In the genomic region with DNA sequence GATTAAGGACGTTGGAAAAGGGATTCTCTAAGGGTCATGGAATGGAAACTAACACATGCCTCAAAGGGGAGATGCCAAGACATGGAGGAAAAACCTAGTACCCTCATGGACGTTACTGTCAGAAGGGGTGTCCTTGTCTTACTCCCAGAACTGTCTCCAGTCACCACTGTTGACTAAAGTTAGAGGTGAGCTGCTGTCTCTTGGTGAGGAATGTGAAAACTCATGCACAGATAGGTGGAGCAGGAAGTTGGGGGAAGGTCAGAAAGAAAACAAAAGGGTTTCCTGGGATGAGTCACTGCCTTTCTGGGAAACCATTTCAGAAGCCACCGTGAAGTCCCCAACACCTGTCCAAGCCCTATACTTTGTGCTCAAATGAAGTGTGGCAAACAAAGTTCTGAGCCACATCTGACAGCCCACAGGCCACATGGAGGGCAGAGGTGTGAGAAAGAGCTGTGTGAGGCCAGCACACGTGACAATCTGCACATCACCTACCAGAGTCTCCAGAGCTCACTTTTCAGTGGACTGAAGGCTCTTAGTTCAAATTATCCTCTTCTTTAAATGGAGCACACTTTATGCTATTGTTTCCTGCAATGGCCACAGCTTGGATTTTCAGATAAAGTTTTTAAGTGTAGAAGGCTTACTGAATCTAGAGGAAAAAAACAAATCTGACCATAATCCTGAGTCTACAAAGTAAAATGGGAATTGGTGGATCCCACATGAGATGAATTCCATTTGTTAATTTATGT, we compare ENCODE assay signal across 1 cellular context.
A peak's percentile ranks its signal among the peaks of the same experiment; 100 is the strongest.
TF ChIP-seq lines count a peak whose summit lies in the region.

No MANE protein-coding gene starts in this region.

TF ChIP-seq in K562, 482 proteins besides CTCF, POLR2A, EP300 and RAD21 (continued from another document and continues in another):
- TF ChIP-seq, protein P1, sequence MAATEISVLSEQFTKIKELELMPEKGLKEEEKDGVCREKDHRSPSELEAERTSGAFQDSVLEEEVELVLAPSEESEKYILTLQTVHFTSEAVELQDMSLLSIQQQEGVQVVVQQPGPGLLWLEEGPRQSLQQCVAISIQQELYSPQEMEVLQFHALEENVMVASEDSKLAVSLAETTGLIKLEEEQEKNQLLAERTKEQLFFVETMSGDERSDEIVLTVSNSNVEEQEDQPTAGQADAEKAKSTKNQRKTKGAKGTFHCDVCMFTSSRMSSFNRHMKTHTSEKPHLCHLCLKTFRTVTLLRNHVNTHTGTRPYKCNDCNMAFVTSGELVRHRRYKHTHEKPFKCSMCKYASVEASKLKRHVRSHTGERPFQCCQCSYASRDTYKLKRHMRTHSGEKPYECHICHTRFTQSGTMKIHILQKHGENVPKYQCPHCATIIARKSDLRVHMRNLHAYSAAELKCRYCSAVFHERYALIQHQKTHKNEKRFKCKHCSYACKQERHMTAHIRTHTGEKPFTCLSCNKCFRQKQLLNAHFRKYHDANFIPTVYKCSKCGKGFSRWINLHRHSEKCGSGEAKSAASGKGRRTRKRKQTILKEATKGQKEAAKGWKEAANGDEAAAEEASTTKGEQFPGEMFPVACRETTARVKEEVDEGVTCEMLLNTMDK (IDR thresholded peaks at IDR 0.05; ENCODE audit: borderline replicate concordance, insufficient read depth, low read depth, low read length, poor library complexity, severe bottlenecking): no peak
- TF ChIP-seq TBL1XR1 (IDR thresholded peaks at IDR 0.05; ENCODE audit: low read length in 2 of 2) (peak; percentile 73 to 84; a peak in 3 of 4 replicates), ZFP1 (CRISPR knock-in tag; IDR thresholded peaks at IDR 0.05) (0 out of 2 replicates have a peak, but pooled peaks have one; percentile 39), STAT5B (CRISPR knock-in tag; IDR thresholded peaks at IDR 0.05) (no peak), EP400 (IDR thresholded peaks at IDR 0.05) (peak; percentile 76), ZNF282 (CRISPR knock-in tag; IDR thresholded peaks at IDR 0.05) (no peak), FOXK2 (conservative IDR thresholded peaks at IDR 0.05 in 1 of 2, IDR thresholded peaks at IDR 0.05 in 1 of 2; ENCODE audit: low read depth in 2 of 2) (peak; percentile 29 to 31; a peak in 1 of 4 replicates), RAD51 (IDR thresholded peaks at IDR 0.05; ENCODE audit: borderline replicate concordance, low read depth) (peak; percentile 79; the same call in 1 of the 2 replicates), RBM25 (IDR thresholded peaks at IDR 0.05; ENCODE audit: low read depth, low read length, severe bottlenecking) (no peak), HDAC2 (IDR thresholded peaks at IDR 0.05) (no peak; the same call in 1 of the 2 replicates), SMAD2 (IDR thresholded peaks at IDR 0.05; ENCODE audit: low read depth, low read length) (no peak), FOSL1 (tag; conservative IDR thresholded peaks at IDR 0.05) (peak; percentile 91), DMBX1 (CRISPR knock-in tag; IDR thresholded peaks at IDR 0.05; ENCODE audit: borderline replicate concordance) (peak; percentile 97), CHD1 (IDR thresholded peaks at IDR 0.05; ENCODE audit: low read length) (no peak), ZNF143 (CRISPR knock-in tag; IDR thresholded peaks at IDR 0.05) (no peak), TAF7 (tag; IDR thresholded peaks at IDR 0.05) (no peak), GATAD2B (IDR thresholded peaks at IDR 0.05; ENCODE audit: borderline replicate concordance) (peak; percentile 73; the same call in 1 of the 2 replicates), ELF4 (CRISPR knock-in tag; IDR thresholded peaks at IDR 0.05) (0 out of 2 replicates have a peak, but pooled peaks have one; percentile 33), TOE1 (IDR thresholded peaks at IDR 0.05; ENCODE audit: borderline replicate concordance) (peak; percentile 72), TOE1 (CRISPR knock-in tag; IDR thresholded peaks at IDR 0.05; ENCODE audit: borderline replicate concordance, low read depth) (no peak), JUNB (CRISPR knock-in tag; conservative IDR thresholded peaks at IDR 0.05) (peak; percentile 48; the same call in 1 of the 2 replicates), ZNF174 (CRISPR knock-in tag; IDR thresholded peaks at IDR 0.05) (no peak), NCOA2 (IDR thresholded peaks at IDR 0.05; ENCODE audit: partially characterized antibody in 2 of 2) (no peak), ZNF408 (CRISPR knock-in tag; IDR thresholded peaks at IDR 0.05; ENCODE audit: low read depth) (no peak), SREBF2 (CRISPR knock-in tag; IDR thresholded peaks at IDR 0.05) (no peak), ARID1B (IDR thresholded peaks at IDR 0.05) (peak; percentile 87), CHD4 (IDR thresholded peaks at IDR 0.05; ENCODE audit: insufficient read depth, insufficient replicate concordance, low read depth, low read length, poor library complexity, severe bottlenecking) (no peak), NCOR1 (IDR thresholded peaks at IDR 0.05) (peak; percentile 66), NCOA1 (IDR thresholded peaks at IDR 0.05; ENCODE audit: low read depth) (peak; percentile 46; the same call in 1 of the 2 replicates), MAFG (tag; conservative IDR thresholded peaks at IDR 0.05) (no peak), ETS2 (tag; IDR thresholded peaks at IDR 0.05; ENCODE audit: borderline replicate concordance, poor library complexity, severe bottlenecking) (no peak), PURB (CRISPR knock-in tag; IDR thresholded peaks at IDR 0.05; ENCODE audit: low read depth) (no peak), TEAD2 (tag; IDR thresholded peaks at IDR 0.05) (peak; percentile 57; the same call in 1 of the 2 replicates), YBX1 (IDR thresholded peaks at IDR 0.05) (no peak), SMAD4 (CRISPR knock-in tag; conservative IDR thresholded peaks at IDR 0.05) (peak; percentile 93), ARNT (IDR thresholded peaks at IDR 0.05) (peak in 1 of 2 experiments; percentile 40; a peak in 1 of 4 replicates), GABPB1 (CRISPR knock-in tag; IDR thresholded peaks at IDR 0.05) (no peak), NONO (IDR thresholded peaks at IDR 0.05; ENCODE audit: low read depth in 2 of 2, low read length in 1 of 2) (no peak), CHCHD3 (CRISPR knock-in tag; IDR thresholded peaks at IDR 0.05) (no peak), ZNF444 (CRISPR knock-in tag; IDR thresholded peaks at IDR 0.05) (0 out of 2 replicates have a peak, but pooled peaks have one; percentile 28), ZKSCAN1 (IDR thresholded peaks at IDR 0.05; ENCODE audit: low read depth, low read length) (no peak), ZNF561 (CRISPR knock-in tag; conservative IDR thresholded peaks at IDR 0.05) (no peak), ESRRB (CRISPR knock-in tag; IDR thresholded peaks at IDR 0.05; ENCODE audit: borderline replicate concordance) (no peak), ZNF384 (IDR thresholded peaks at IDR 0.05; ENCODE audit: low read depth, low read length) (no peak), NRF1 (conservative IDR thresholded peaks at IDR 0.05 in 1 of 2, IDR thresholded peaks at IDR 0.05 in 1 of 2) (peak in 1 of 2 experiments; percentile 25; a peak in 2 of 4 replicates), RCOR1 (IDR thresholded peaks at IDR 0.05; ENCODE audit: borderline replicate concordance in 1 of 2, low read depth in 2 of 2, low read length in 2 of 2) (peak in 1 of 2 experiments; percentile 66; a peak in 2 of 4 replicates), ZNF124 (CRISPR knock-in tag; IDR thresholded peaks at IDR 0.05) (no peak), TBP (optimal IDR thresholded peaks at IDR 0.05; ENCODE audit: low read depth, low read length) (no peak), FOXP1 (CRISPR knock-in tag; IDR thresholded peaks at IDR 0.05) (no peak; the same call in 1 of the 2 replicates), FOXK1 (CRISPR knock-in tag; IDR thresholded peaks at IDR 0.05; ENCODE audit: borderline replicate concordance) (no peak), DACH1 (IDR thresholded peaks at IDR 0.05; ENCODE audit: partially characterized antibody) (no peak)
- TF ChIP-seq, protein P2, sequence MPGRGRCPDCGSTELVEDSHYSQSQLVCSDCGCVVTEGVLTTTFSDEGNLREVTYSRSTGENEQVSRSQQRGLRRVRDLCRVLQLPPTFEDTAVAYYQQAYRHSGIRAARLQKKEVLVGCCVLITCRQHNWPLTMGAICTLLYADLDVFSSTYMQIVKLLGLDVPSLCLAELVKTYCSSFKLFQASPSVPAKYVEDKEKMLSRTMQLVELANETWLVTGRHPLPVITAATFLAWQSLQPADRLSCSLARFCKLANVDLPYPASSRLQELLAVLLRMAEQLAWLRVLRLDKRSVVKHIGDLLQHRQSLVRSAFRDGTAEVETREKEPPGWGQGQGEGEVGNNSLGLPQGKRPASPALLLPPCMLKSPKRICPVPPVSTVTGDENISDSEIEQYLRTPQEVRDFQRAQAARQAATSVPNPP (IDR thresholded peaks at IDR 0.05; ENCODE audit: borderline replicate concordance, insufficient read depth, insufficient read length): no peak
- TF ChIP-seq, protein P3, sequence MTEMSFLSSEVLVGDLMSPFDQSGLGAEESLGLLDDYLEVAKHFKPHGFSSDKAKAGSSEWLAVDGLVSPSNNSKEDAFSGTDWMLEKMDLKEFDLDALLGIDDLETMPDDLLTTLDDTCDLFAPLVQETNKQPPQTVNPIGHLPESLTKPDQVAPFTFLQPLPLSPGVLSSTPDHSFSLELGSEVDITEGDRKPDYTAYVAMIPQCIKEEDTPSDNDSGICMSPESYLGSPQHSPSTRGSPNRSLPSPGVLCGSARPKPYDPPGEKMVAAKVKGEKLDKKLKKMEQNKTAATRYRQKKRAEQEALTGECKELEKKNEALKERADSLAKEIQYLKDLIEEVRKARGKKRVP (CRISPR knock-in tag; IDR thresholded peaks at IDR 0.05): no peak
- TF ChIP-seq, protein P4, sequence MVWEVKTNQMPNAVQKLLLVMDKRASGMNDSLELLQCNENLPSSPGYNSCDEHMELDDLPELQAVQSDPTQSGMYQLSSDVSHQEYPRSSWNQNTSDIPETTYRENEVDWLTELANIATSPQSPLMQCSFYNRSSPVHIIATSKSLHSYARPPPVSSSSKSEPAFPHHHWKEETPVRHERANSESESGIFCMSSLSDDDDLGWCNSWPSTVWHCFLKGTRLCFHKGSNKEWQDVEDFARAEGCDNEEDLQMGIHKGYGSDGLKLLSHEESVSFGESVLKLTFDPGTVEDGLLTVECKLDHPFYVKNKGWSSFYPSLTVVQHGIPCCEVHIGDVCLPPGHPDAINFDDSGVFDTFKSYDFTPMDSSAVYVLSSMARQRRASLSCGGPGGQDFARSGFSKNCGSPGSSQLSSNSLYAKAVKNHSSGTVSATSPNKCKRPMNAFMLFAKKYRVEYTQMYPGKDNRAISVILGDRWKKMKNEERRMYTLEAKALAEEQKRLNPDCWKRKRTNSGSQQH (CRISPR knock-in tag; IDR thresholded peaks at IDR 0.05): 0 out of 2 replicates have a peak, but pooled peaks have one; percentile 47
- TF ChIP-seq, protein P5, sequence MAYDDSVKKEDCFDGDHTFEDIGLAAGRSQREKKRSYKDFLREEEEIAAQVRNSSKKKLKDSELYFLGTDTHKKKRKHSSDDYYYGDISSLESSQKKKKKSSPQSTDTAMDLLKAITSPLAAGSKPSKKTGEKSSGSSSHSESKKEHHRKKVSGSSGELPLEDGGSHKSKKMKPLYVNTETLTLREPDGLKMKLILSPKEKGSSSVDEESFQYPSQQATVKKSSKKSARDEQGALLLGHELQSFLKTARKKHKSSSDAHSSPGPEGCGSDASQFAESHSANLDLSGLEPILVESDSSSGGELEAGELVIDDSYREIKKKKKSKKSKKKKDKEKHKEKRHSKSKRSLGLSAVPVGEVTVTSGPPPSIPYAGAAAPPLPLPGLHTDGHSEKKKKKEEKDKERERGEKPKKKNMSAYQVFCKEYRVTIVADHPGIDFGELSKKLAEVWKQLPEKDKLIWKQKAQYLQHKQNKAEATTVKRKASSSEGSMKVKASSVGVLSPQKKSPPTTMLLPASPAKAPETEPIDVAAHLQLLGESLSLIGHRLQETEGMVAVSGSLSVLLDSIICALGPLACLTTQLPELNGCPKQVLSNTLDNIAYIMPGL (CRISPR knock-in tag; IDR thresholded peaks at IDR 0.05): no peak
- TF ChIP-seq, protein P6, sequence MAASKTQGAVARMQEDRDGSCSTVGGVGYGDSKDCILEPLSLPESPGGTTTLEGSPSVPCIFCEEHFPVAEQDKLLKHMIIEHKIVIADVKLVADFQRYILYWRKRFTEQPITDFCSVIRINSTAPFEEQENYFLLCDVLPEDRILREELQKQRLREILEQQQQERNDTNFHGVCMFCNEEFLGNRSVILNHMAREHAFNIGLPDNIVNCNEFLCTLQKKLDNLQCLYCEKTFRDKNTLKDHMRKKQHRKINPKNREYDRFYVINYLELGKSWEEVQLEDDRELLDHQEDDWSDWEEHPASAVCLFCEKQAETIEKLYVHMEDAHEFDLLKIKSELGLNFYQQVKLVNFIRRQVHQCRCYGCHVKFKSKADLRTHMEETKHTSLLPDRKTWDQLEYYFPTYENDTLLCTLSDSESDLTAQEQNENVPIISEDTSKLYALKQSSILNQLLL (CRISPR knock-in tag; IDR thresholded peaks at IDR 0.05; ENCODE audit: borderline replicate concordance): no peak
- TF ChIP-seq, protein P7, sequence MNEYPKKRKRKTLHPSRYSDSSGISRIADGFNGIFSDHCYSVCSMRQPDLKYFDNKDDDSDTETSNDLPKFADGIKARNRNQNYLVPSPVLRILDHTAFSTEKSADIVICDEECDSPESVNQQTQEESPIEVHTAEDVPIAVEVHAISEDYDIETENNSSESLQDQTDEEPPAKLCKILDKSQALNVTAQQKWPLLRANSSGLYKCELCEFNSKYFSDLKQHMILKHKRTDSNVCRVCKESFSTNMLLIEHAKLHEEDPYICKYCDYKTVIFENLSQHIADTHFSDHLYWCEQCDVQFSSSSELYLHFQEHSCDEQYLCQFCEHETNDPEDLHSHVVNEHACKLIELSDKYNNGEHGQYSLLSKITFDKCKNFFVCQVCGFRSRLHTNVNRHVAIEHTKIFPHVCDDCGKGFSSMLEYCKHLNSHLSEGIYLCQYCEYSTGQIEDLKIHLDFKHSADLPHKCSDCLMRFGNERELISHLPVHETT (CRISPR knock-in tag; conservative IDR thresholded peaks at IDR 0.05 in 1 of 2, IDR thresholded peaks at IDR 0.05 in 1 of 2): peak in 1 of 2 experiments; percentile 66; a peak in 2 of 4 replicates
- TF ChIP-seq, protein P8, sequence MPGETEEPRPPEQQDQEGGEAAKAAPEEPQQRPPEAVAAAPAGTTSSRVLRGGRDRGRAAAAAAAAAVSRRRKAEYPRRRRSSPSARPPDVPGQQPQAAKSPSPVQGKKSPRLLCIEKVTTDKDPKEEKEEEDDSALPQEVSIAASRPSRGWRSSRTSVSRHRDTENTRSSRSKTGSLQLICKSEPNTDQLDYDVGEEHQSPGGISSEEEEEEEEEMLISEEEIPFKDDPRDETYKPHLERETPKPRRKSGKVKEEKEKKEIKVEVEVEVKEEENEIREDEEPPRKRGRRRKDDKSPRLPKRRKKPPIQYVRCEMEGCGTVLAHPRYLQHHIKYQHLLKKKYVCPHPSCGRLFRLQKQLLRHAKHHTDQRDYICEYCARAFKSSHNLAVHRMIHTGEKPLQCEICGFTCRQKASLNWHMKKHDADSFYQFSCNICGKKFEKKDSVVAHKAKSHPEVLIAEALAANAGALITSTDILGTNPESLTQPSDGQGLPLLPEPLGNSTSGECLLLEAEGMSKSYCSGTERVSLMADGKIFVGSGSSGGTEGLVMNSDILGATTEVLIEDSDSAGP (CRISPR knock-in tag; IDR thresholded peaks at IDR 0.05): no peak
